Comparison of ENCODE assay signal across 8 cellular contexts in the genomic region with DNA sequence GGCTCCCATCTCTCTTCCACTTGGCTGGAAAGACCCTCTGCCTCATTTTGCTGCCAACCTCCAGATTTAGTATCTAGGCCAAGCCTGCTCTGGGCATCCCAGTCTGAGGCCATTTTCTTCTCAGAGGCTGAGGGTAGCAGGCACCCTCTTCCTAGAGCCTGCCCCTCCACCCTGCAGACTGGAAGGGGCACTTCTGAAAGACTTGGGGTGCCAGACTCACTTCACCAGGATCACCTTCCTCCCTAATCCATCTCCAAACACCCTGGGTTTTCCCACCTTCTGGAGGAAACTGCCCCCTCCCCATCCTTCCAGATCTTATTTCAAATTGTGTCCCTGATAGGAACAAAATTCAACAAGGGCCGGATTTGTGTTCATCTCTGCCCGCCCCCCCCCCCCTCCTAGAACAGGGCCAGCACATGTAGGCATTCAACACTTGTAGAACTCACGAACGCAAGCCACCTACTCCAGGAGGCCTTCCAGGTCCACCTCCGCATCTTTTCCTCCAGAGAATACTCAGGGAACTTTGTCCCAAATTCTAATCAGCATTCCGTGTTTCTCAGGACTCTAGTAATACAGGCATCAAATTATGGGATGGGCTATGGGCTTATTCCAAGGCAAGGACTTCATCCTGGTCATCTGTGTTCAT. TPM values are rescaled to one million over a fixed set of nuclear protein-coding genes. Genes with fewer than 3 reads are reported as not detected.
A peak's percentile ranks its signal among the peaks of the same experiment; 100 is the strongest.
DNase-seq lines count a peak whose midpoint lies in the region; TF ChIP-seq lines count a peak whose summit lies in the region.

No MANE protein-coding gene starts in this region.

- no peaks in the 10 kb centered on the region for H3K27me3 ChIP-seq in esophagus muscularis mucosa
- no peaks in the 10 kb centered on the region for H3K27me3 ChIP-seq in sigmoid colon

- TF ChIP-seq CTCF in GM13977 (IDR thresholded peaks at IDR 0.05; ENCODE audit: extremely low read depth, insufficient read depth, missing control alignments) (no peak), VCaP (conservative IDR thresholded peaks at IDR 0.05) (no peak), esophagus muscularis mucosa (IDR thresholded peaks at IDR 0.05) (no peak), sigmoid colon (IDR thresholded peaks at IDR 0.05) (no peak)

- no peak for TF ChIP-seq EP300 in esophagus muscularis mucosa (IDR thresholded peaks at IDR 0.05)
- no peak for TF ChIP-seq EP300 in sigmoid colon (IDR thresholded peaks at IDR 0.05)

- H3K4me1 ChIP-seq in esophagus muscularis mucosa (peaks cover 17 to 50% (median 36%) of the 10 kb centered on the region in 4 donors), sigmoid colon (peaks cover 0 to 26% (median 19%) of the 10 kb centered on the region in 4 donors)

- intact Hi-C loops in esophagus muscularis mucosa (cut with DNase I): loop anchor here (10.0 kb wide), 1 partner anchor 228 kb away; no protein-coding TSS in a partner anchor
- intact Hi-C loops in sigmoid colon (cut with DNase I): loop anchor here (10.0 kb wide), 1 partner anchor 238 kb away; no protein-coding TSS in a partner anchor

- peaks cover 0 to 2% (median 0%) of the 10 kb centered on the region in 4 donors for H3K36me3 ChIP-seq in esophagus muscularis mucosa
- no peaks in the 10 kb centered on the region for H3K36me3 ChIP-seq in sigmoid colon

- DNase-seq in GM13977 (ENCODE audit: low spot score) (peak; percentile 43), esophagus muscularis mucosa (ENCODE audit: extremely low spot score) (no peak), sigmoid colon (no peak), NCI-H82 (lab: John Stamatoyannopoulos, UW) (no peak), 8988T (no peak), NCI-H446 treated with DMSO at 0.1 percent for 48 hours (lab: John Stamatoyannopoulos, UW) (no peak), activated gamma-delta T cell treated with Interleukin-2 at 50 U/mL for 16 hours (no peak)

- H3K27ac ChIP-seq in VCaP (peak overlapping the region; percentile 59), esophagus muscularis mucosa (replicated peaks in 1 of 4) (peak overlapping the region; percentile 82 to 89 (median 85)), sigmoid colon (peak overlapping the region; percentile 83 to 86 (median 85))

- H3K4me3 ChIP-seq in esophagus muscularis mucosa (peak overlapping the region; percentile 70 to 97 (median 90)), sigmoid colon (peak overlapping the region; percentile 66 to 94 (median 76))

- in situ Hi-C loops in GM13977 (cut with MboI; ENCODE audit: low pct_unique_long_range_greater_than_20kb, low sequenced_read_pairs, unreplicated experiment): loop anchor here (25.0 kb wide), 1 partner anchor 246 kb away; no protein-coding TSS in a partner anchor

- 14% methylated on average over 6 of the region's 6 CpGs for WGBS in esophagus muscularis mucosa
- WGBS in sigmoid colon, 2 donors: 12 to 39% methylated on average over 6 of the region's 6 CpGs

- TF ChIP-seq POLR2A in esophagus muscularis mucosa (IDR thresholded peaks at IDR 0.05; ENCODE audit: low read depth) (no peak), sigmoid colon (IDR thresholded peaks at IDR 0.05) (no peak)

- H3K9me3 ChIP-seq in esophagus muscularis mucosa (no peaks in the 10 kb centered on the region), sigmoid colon (no peaks in the 10 kb centered on the region)

RNA-seq across cellular contexts. Expression of gene UBE2L6, which starts 0.8 kb away (rescaled TPM):
- total RNA-seq in esophagus muscularis mucosa (10 to 100 TPM; 15.8 to 40.3 (median 32.8) TPM), sigmoid colon (10 to 100 TPM; 26.5 to 37.8 (median 32.5) TPM)
- polyA plus RNA-seq in sigmoid colon: 100 to 1,000 TPM in 1 of 3 donors, 10 to 100 TPM in 2; 42.6 to 106 (median 62.9) TPM

RNA-seq across cellular contexts. Expression of gene SMTNL1, which starts 29.3 kb away (rescaled TPM):
- total RNA-seq in esophagus muscularis mucosa (not detected), sigmoid colon (not detected)
- polyA plus RNA-seq in sigmoid colon: not detected

RNA-seq across cellular contexts. Expression of gene SERPING1, which starts 30.8 kb away (rescaled TPM):
- total RNA-seq in esophagus muscularis mucosa (100 to 1,000 TPM; 290 to 585 (median 569) TPM), sigmoid colon (100 to 1,000 TPM; 214 to 397 (median 295) TPM)
- 100 to 1,000 TPM in 1 of 3 donors, 10 to 100 TPM in 2; 24.5 to 147 (median 49.9) TPM for polyA plus RNA-seq in sigmoid colon

RNA-seq across cellular contexts. Expression of gene TIMM10, which starts 36.1 kb away (rescaled TPM):
- total RNA-seq in esophagus muscularis mucosa (10 to 100 TPM; 41.9 to 49.1 (median 43.1) TPM), sigmoid colon (10 to 100 TPM; 22.4 to 59.7 (median 33.0) TPM)
- polyA plus RNA-seq in sigmoid colon: 10 to 100 TPM; 48.0 to 62.9 (median 52.7) TPM

RNA-seq across cellular contexts. Expression of gene SLC43A1, which starts 51.2 kb away (rescaled TPM):
- total RNA-seq in esophagus muscularis mucosa (10 to 100 TPM; 17.7 to 33.2 (median 23.5) TPM), sigmoid colon (10 to 100 TPM; 19.1 to 32.4 (median 27.4) TPM)
- polyA plus RNA-seq in sigmoid colon: 10 to 100 TPM in 1 of 3 donors, 1 to 10 TPM in 1, under 1 TPM in 1; 0.92 to 14.3 (median 5.4) TPM
